Comparison of ENCODE assay signal across 1 cellular context in genomic region chr10:50394832-50395231, GRCh38.
TF ChIP-seq lines count a peak whose summit lies in the region.

No MANE protein-coding gene starts in this region.

TF ChIP-seq in endothelial cell of umbilical vein, 7 proteins besides CTCF, POLR2A, EP300 and RAD21:
- TF ChIP-seq POLR2AphosphoS5 (IDR thresholded peaks at IDR 0.05; ENCODE audit: insufficient read depth, low read depth, low read length) (no peak), MAX (IDR thresholded peaks at IDR 0.05; ENCODE audit: insufficient read depth, insufficient read length) (no peak), EZH2 (IDR thresholded peaks at IDR 0.05; ENCODE audit: borderline replicate concordance, low read depth, low read length, severe bottlenecking) (no peak)
